Comparison of ENCODE assay signal across 12 cellular contexts in the genomic region with DNA sequence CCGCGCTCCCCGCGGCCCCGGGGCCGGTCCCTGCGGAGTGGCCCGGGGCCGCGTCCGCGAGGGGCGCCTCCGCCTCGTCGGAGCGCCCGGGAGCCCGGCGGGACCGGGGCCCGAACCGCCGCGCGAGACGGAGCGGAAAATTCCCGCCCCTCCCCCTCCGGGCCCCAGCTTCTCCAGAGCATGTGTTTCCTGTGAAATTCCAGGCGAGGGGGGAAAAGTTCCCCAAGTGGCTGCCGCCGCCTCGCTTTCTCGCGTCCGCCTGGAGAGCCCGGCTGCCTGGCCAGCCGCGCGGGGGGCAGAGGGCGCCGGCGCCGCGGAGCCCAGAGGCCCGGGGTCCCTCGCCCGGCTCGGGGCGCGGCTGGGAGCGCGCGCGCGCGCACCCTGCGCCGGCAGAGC. TPM values are rescaled to one million over a fixed set of nuclear protein-coding genes. Genes with fewer than 3 reads are reported as not detected.
A peak's percentile ranks its signal among the peaks of the same experiment; 100 is the strongest.
DNase-seq lines count a peak whose midpoint lies in the region; ATAC-seq and TF ChIP-seq lines count a peak whose summit lies in the region.
"Had no signal": no experiment of that assay in that cellular context is flagged by ENCODE, and none has a peak within 500 bp of the region (broad histone marks: within the 10 kb centered on the region; RNA-seq: fewer than 3 reads in every experiment).

No MANE protein-coding gene starts in this region.

- H3K27ac Mint-ChIP-seq in GM23338, result no peak overlapping the region
- H3K27ac Mint-ChIP-seq: stimulated activated naive B cell treated with anti-CD40 and anti-IgM and Interleukin-4, amounts not matched to agents 10 μg/mL and 1 μg/mL and 100 μg/mL, for 72 hours had no signal

- H3F3A ChIP-seq in GM23338 (replicated peaks; ENCODE audit: low read depth) (peaks cover 7% of the 10 kb centered on the region), smooth muscle cell (ENCODE audit: low read depth) (peaks cover 3% of the 10 kb centered on the region)

- peaks cover 55% of the 10 kb centered on the region for H3K4me1 Mint-ChIP-seq in GM23338

- H3K9me3 ChIP-seq in adipocyte (ENCODE audit: control insufficient read depth, low read length), result no peaks in the 10 kb centered on the region
- H3K9me3 ChIP-seq in smooth muscle cell (replicated peaks; ENCODE audit: low read depth), result no peaks in the 10 kb centered on the region
- H3K9me3 ChIP-seq: neutrophil had no signal

- 0 out of 2 replicates have a peak overlapping the region, but pooled peaks have one; percentile 95 for H2AFZ ChIP-seq in GM23338
- peak overlapping the region; percentile 86 for H2AFZ ChIP-seq in smooth muscle cell (ENCODE audit: low read depth)

- H3K79me2 ChIP-seq in GM23338 (replicated peaks; ENCODE audit: insufficient read depth) (no peaks in the 10 kb centered on the region), smooth muscle cell (ENCODE audit: low read depth) (no peaks in the 10 kb centered on the region)

- peaks cover 49% of the 10 kb centered on the region for H3K27me3 Mint-ChIP-seq in GM23338 (ENCODE audit: insufficient read depth, low read depth, poor library complexity)

- H3K36me3 ChIP-seq in GM23338 (ENCODE audit: insufficient read depth) (no peaks in the 10 kb centered on the region), adipocyte (ENCODE audit: control insufficient read depth, insufficient read depth, low read length, severe bottlenecking) (no peaks in the 10 kb centered on the region), smooth muscle cell (ENCODE audit: low read depth) (no peaks in the 10 kb centered on the region)
- H3K36me3 ChIP-seq: neutrophil had no signal

- WGBS in smooth muscle cell (ENCODE audit: low lambda C conversion rate), result under 1% methylated on average over 54 of the region's 60 CpGs

- H4K20me1 ChIP-seq in GM23338 (replicated peaks; ENCODE audit: insufficient read depth) (no peaks in the 10 kb centered on the region), smooth muscle cell (ENCODE audit: low read depth) (peaks cover 9% of the 10 kb centered on the region)

- peaks cover 2% of the 10 kb centered on the region; the same call in 2 of the 3 replicates for H3K9me3 Mint-ChIP-seq in GM23338
- H3K9me3 Mint-ChIP-seq: stimulated activated naive B cell treated with anti-CD40 and anti-IgM and Interleukin-4, amounts not matched to agents 10 μg/mL and 1 μg/mL and 100 μg/mL, for 72 hours had no signal

- H3K27ac ChIP-seq in GM23338 (ENCODE audit: low read depth) (no peak overlapping the region), smooth muscle cell (ENCODE audit: low read depth) (no peak overlapping the region)
- H3K27ac ChIP-seq: neutrophil had no signal

- H3K4me2 ChIP-seq in GM23338, result peak overlapping the region; percentile 97
- H3K4me2 ChIP-seq in smooth muscle cell, result peak overlapping the region; percentile 98

- H3K36me3 Mint-ChIP-seq in GM23338 (ENCODE audit: low read depth), result no peaks in the 10 kb centered on the region; the same call in 2 of the 3 replicates

- ATAC-seq in GM23338, result no peak
- ATAC-seq in GM19023 (IDR thresholded peaks at IDR 0.05; ENCODE audit: unreplicated experiment), result no peak
- ATAC-seq in GM18868 (IDR thresholded peaks at IDR 0.05; ENCODE audit: unreplicated experiment), result no peak

- no peak overlapping the region for H3K4me3 Mint-ChIP-seq in GM23338

- H3K9ac ChIP-seq in adipocyte (ENCODE audit: low read length) (peak overlapping the region; percentile 92), smooth muscle cell (ENCODE audit: low read depth) (no peak overlapping the region)

- H3K4me3 ChIP-seq in GM23338 (peak overlapping the region; percentile 86), adipocyte (ENCODE audit: low read length) (peak overlapping the region; percentile 92), iPS-11a (ENCODE audit: low read depth, low read length) (peak overlapping the region; percentile 51), smooth muscle cell (peak overlapping the region; percentile 78)

- no peak for TF ChIP-seq CTCF in GM23338 (conservative IDR thresholded peaks at IDR 0.05; ENCODE audit: low read depth in 2 of 2)
- TF ChIP-seq CTCF in smooth muscle cell (IDR thresholded peaks at IDR 0.05; ENCODE audit: borderline replicate concordance, insufficient read depth, poor library complexity, severe bottlenecking), result no peak

- peaks cover 64% of the 10 kb centered on the region for H3K27me3 ChIP-seq in GM23338 (ENCODE audit: insufficient read depth)
- H3K27me3 ChIP-seq in adipocyte (replicated peaks; ENCODE audit: control insufficient read depth, insufficient read depth, low read length), result no peaks in the 10 kb centered on the region
- H3K27me3 ChIP-seq in smooth muscle cell (ENCODE audit: low read depth), result peaks cover 5% of the 10 kb centered on the region

- no peaks in the 10 kb centered on the region for H3K9me2 ChIP-seq in GM23338 (ENCODE audit: insufficient read depth)

- peak; percentile 50 for DNase-seq in GM23338 (ENCODE audit: low spot score)
- DNase-seq in adipocyte (ENCODE audit: low read depth), result peak; percentile 77
- DNase-seq in smooth muscle cell (lab: John Stamatoyannopoulos, UW; ENCODE audit: unreplicated experiment), result no peak
- no peak for DNase-seq in NCI-H526 treated with DMSO at 0.1 percent for 48 hours (lab: John Stamatoyannopoulos, UW)
- no peak for DNase-seq in MV-4-11 (lab: John Stamatoyannopoulos, UW)
- DNase-seq: activated CD4-positive, alpha-beta T cell treated with anti-CD3 and anti-CD28 coated beads for 1 hour; NCI-H2029; stimulated activated naive B cell treated with anti-CD40 and anti-IgM and Interleukin-4, amounts not matched to agents 10 μg/mL and 1 μg/mL and 100 μg/mL, for 72 hours had no signal

- H3K4me1 ChIP-seq in GM23338 (ENCODE audit: insufficient read depth), result peaks cover 44% of the 10 kb centered on the region
- peaks cover 37% of the 10 kb centered on the region for H3K4me1 ChIP-seq in adipocyte (ENCODE audit: control insufficient read depth, insufficient read depth, low read length)
- H3K4me1 ChIP-seq in smooth muscle cell (ENCODE audit: low read depth), result no peaks in the 10 kb centered on the region

TF ChIP-seq in GM23338, 12 proteins besides CTCF, POLR2A, EP300 and RAD21:
- TF ChIP-seq ETS1 (IDR thresholded peaks at IDR 0.05) (no peak), CREB1 (CRISPR knock-in tag; IDR thresholded peaks at IDR 0.05; ENCODE audit: low read depth) (no peak)
- TF ChIP-seq, protein P1, sequence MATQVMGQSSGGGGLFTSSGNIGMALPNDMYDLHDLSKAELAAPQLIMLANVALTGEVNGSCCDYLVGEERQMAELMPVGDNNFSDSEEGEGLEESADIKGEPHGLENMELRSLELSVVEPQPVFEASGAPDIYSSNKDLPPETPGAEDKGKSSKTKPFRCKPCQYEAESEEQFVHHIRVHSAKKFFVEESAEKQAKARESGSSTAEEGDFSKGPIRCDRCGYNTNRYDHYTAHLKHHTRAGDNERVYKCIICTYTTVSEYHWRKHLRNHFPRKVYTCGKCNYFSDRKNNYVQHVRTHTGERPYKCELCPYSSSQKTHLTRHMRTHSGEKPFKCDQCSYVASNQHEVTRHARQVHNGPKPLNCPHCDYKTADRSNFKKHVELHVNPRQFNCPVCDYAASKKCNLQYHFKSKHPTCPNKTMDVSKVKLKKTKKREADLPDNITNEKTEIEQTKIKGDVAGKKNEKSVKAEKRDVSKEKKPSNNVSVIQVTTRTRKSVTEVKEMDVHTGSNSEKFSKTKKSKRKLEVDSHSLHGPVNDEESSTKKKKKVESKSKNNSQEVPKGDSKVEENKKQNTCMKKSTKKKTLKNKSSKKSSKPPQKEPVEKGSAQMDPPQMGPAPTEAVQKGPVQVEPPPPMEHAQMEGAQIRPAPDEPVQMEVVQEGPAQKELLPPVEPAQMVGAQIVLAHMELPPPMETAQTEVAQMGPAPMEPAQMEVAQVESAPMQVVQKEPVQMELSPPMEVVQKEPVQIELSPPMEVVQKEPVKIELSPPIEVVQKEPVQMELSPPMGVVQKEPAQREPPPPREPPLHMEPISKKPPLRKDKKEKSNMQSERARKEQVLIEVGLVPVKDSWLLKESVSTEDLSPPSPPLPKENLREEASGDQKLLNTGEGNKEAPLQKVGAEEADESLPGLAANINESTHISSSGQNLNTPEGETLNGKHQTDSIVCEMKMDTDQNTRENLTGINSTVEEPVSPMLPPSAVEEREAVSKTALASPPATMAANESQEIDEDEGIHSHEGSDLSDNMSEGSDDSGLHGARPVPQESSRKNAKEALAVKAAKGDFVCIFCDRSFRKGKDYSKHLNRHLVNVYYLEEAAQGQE (IDR thresholded peaks at IDR 0.05; ENCODE audit: unreplicated experiment), result no peak
TF ChIP-seq in GM23338: peak in this region for 0.

RNA-seq across cellular contexts. Expression of gene CACNA1C, which starts 0.9 kb away (rescaled TPM):
- 0.82 and 2.1 TPM in 2 replicates for total RNA-seq in GM23338 (2014; rRNA removed; shearing (Covaris generic))
- 0.26 and 0.78 TPM in 2 replicates for polyA plus RNA-seq in GM23338 (2016; fragmentation: Nextera tagmentation; extraction: Ambion mirVana)
- 3.8 and 4.5 TPM in 2 replicates for total RNA-seq in smooth muscle cell
- 1.6 and 2.2 TPM in 2 replicates for polyA plus RNA-seq in smooth muscle cell

RNA-seq across cellular contexts. Expression of gene DCP1B, which starts 49.4 kb away (rescaled TPM):
- total RNA-seq in GM23338 (2014; rRNA removed; shearing (Covaris generic)), result 28.6 and 29.8 TPM in 2 replicates
- polyA plus RNA-seq in GM23338 (2016; fragmentation: Nextera tagmentation; extraction: Ambion mirVana), result 18.9 and 24.4 TPM in 2 replicates
- 25.3 and 34.9 TPM in 2 replicates for total RNA-seq in smooth muscle cell
- polyA plus RNA-seq in smooth muscle cell, result 29.9 and 38.1 TPM in 2 replicates

Comparison
In these comparisons a context has a peak if more than half of its experiments do, and no peak if none do; other contexts are left out.
1. DNase-seq: peak in GM23338 (single experiment) and adipocyte (single experiment); none in smooth muscle cell (single experiment), NCI-H526 treated with DMSO at 0.1 percent for 48 hours (single experiment) and MV-4-11 (single experiment).
2. Peak in every context shown above with its lines, with median percentiles within 50 percentile points of each other: H3K4me3 ChIP-seq.